6 cellular contexts compared by ENCODE assay signal in genomic region chr17:35155246-35155645, GRCh38. TPM values are rescaled to one million over a fixed set of nuclear protein-coding genes. Genes with fewer than 3 reads are reported as not detected.
"Had no signal": no experiment of that assay in that cellular context is flagged by ENCODE, and none has a peak within 500 bp of the region (broad histone marks: within the 10 kb centered on the region; RNA-seq: fewer than 3 reads in every experiment).

No MANE protein-coding gene starts in this region.

- H3K4me3 Mint-ChIP-seq: GM23338, H9 had no signal

- H3K4me2 ChIP-seq: GM23338 had no signal

- DNase-seq: H9, HCEC 1CT, IMR-90 had no signal

- H3K9me3 Mint-ChIP-seq: GM23338, H9 had no signal

- H2AFZ ChIP-seq: GM23338 had no signal

- H3K4me3 ChIP-seq: GM23338 had no signal

- H3K4me1 Mint-ChIP-seq: GM23338, H9 had no signal

- H3K27ac Mint-ChIP-seq: GM23338, H9 had no signal

- ATAC-seq: GM23338 had no signal

RNA-seq across cellular contexts. Expression of gene UNC45B, which starts 7.6 kb away (rescaled TPM):
- total RNA-seq: HT-29, IMR-90 had no signal
- polyA plus RNA-seq: GM23338, IMR-90 had no signal

RNA-seq across cellular contexts. Expression of gene FNDC8, which starts 33.8 kb away (rescaled TPM):
- total RNA-seq: GM23338, H1, H9, HT-29, IMR-90 had no signal
- polyA plus RNA-seq: GM23338, H1, IMR-90 had no signal

RNA-seq across cellular contexts. Expression of gene SLC35G3, which starts 38.9 kb away (rescaled TPM):
- total RNA-seq: GM23338, H1, H9, HT-29, IMR-90 had no signal
- polyA plus RNA-seq: GM23338, H1, IMR-90 had no signal
